In the genomic region with DNA sequence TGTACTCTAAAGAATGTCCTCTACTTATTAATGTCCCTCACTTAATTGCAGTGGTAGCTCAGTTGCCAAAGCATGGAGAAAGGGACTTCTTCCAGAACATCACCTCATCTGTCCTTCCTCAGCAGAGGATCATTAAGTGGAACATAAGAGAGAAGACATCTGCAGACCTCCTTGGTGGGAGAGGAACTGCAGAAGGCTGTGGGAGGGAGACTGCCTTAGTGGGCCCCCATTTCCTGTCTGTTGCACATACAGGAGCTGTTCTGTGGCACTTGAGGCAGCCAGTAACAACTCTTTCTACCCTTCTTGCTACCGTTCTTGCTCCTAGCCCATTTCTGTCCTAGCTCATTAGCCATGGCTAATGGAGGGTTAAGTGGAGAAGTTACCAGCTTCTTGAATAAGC, we compare ENCODE assay signal across 15 cellular contexts. TPM values are rescaled to one million over a fixed set of nuclear protein-coding genes. Genes with fewer than 3 reads are reported as not detected.
"Had no signal": no experiment of that assay in that cellular context is flagged by ENCODE, and none has a peak within 500 bp of the region (broad histone marks: within the 10 kb centered on the region; RNA-seq: fewer than 3 reads in every experiment).

No MANE protein-coding gene starts in this region.

- H3K4me1 Mint-ChIP-seq: activated CD4-positive, alpha-beta T cell treated with anti-CD3 and anti-CD28 coated beads, Interleukin-2, amount 10 ng/mL, durations not matched to agents 24 days and 14 days had no signal

- H2AFZ ChIP-seq: hepatocyte had no signal

- H3K4me3 Mint-ChIP-seq: activated B cell treated with CpG ODN at 0.5 μM for 24 hours; activated CD4-positive, alpha-beta T cell treated with anti-CD3 and anti-CD28 coated beads, Interleukin-2, amount 10 ng/mL, durations not matched to agents 24 days and 14 days; dendritic cell treated with granulocyte-macrophage colony-stimulating factor and Interleukin-4, amounts not matched to agents 40 ng/mL and 50 ng/mL, for 4 days; stimulated activated naive CD8-positive, alpha-beta T cell treated with anti-CD3 and anti-CD28 coated beads, Interleukin-15, Interleukin-2, amounts not matched to agents 100 ng/mL and 50 ng/mL, for 24 hours had no signal

- H3K4me3 ChIP-seq: hepatocyte, pancreas had no signal

- H3K9me3 Mint-ChIP-seq: activated B cell treated with CpG ODN at 0.5 μM for 24 hours; activated CD4-positive, alpha-beta T cell treated with anti-CD3 and anti-CD28 coated beads, Interleukin-2, amount 10 ng/mL, durations not matched to agents 24 days and 14 days; activated naive CD4-positive, alpha-beta T cell treated with anti-CD3 and anti-CD28 coated beads, Interleukin-2, amount 50 U/mL, for 72 hours; dendritic cell treated with granulocyte-macrophage colony-stimulating factor and Interleukin-4, amounts not matched to agents 40 ng/mL and 50 ng/mL, for 4 days; stimulated activated naive CD8-positive, alpha-beta T cell treated with anti-CD3 and anti-CD28 coated beads, Interleukin-15, Interleukin-2, amounts not matched to agents 100 ng/mL and 50 ng/mL, for 24 hours had no signal

- DNase-seq: activated B cell treated with CpG ODN at 0.5 μM for 24 hours; activated CD4-positive, alpha-beta T cell treated with anti-CD3 and anti-CD28 coated beads, Interleukin-2, amount 10 ng/mL, durations not matched to agents 24 days and 14 days; activated effector memory CD4-positive, alpha-beta T cell treated with Interleukin-2 at 50 U/mL for 16 hours; activated T-cell treated with anti-CD3 and anti-CD28 coated beads, Interleukin-2, amount 50 U/mL, for 1 hour; cerebellar nuclear complex; erythroblast; kidney glomerular epithelial cell; pancreas; stimulated activated CD4-positive, alpha-beta T cell treated with anti-CD3 and anti-CD28 coated beads, Interleukin-4, amount 100 ng/mL, for 1 hour; stimulated activated CD8-positive, alpha-beta memory T cell treated with anti-CD3 and anti-CD28 coated beads, Interleukin-4, amount 100 ng/mL, for 48 hours had no signal

- H3K9me3 ChIP-seq: pancreas had no signal

- H3K27me3 ChIP-seq: hepatocyte, pancreas had no signal

- H3K4me2 ChIP-seq: hepatocyte had no signal

- H3K27ac Mint-ChIP-seq: activated B cell treated with CpG ODN at 0.5 μM for 24 hours; activated CD4-positive, alpha-beta T cell treated with anti-CD3 and anti-CD28 coated beads, Interleukin-2, amount 10 ng/mL, durations not matched to agents 24 days and 14 days; activated naive CD4-positive, alpha-beta T cell treated with anti-CD3 and anti-CD28 coated beads, Interleukin-2, amount 50 U/mL, for 72 hours; dendritic cell treated with granulocyte-macrophage colony-stimulating factor and Interleukin-4, amounts not matched to agents 40 ng/mL and 50 ng/mL, for 4 days; stimulated activated naive CD8-positive, alpha-beta T cell treated with anti-CD3 and anti-CD28 coated beads, Interleukin-15, Interleukin-2, amounts not matched to agents 100 ng/mL and 50 ng/mL, for 24 hours had no signal

- ATAC-seq: activated naive CD4-positive, alpha-beta T cell treated with anti-CD3 and anti-CD28 coated beads, Interleukin-2, amount 50 U/mL, for 72 hours; pancreas had no signal

- H3K79me2 ChIP-seq: hepatocyte had no signal

- H3K27ac ChIP-seq: hepatocyte, pancreas had no signal

- H3K27me3 Mint-ChIP-seq: activated B cell treated with CpG ODN at 0.5 μM for 24 hours; activated CD4-positive, alpha-beta T cell treated with anti-CD3 and anti-CD28 coated beads, Interleukin-2, amount 10 ng/mL, durations not matched to agents 24 days and 14 days; dendritic cell treated with granulocyte-macrophage colony-stimulating factor and Interleukin-4, amounts not matched to agents 40 ng/mL and 50 ng/mL, for 4 days; stimulated activated naive CD8-positive, alpha-beta T cell treated with anti-CD3 and anti-CD28 coated beads, Interleukin-15, Interleukin-2, amounts not matched to agents 100 ng/mL and 50 ng/mL, for 24 hours had no signal

- H3K4me1 ChIP-seq: pancreas had no signal

RNA-seq across cellular contexts. Expression of gene CP, which starts 58.6 kb away (rescaled TPM):
- total RNA-seq: activated B cell treated with CpG ODN at 0.5 μM for 24 hours; activated CD4-positive, alpha-beta T cell treated with anti-CD3 and anti-CD28 coated beads, Interleukin-2, amount 10 ng/mL, durations not matched to agents 24 days and 14 days; activated CD8-positive, alpha-beta memory T cell treated with anti-CD3 and anti-CD28 coated beads for 36 hours; activated naive CD4-positive, alpha-beta T cell treated with anti-CD3 and anti-CD28 coated beads, Interleukin-2, amount 50 U/mL, for 72 hours had no signal
